Comparison of ENCODE assay signal across 9 cellular contexts in genomic region chr5:95924720-95925119, GRCh38. TPM values are rescaled to one million over a fixed set of nuclear protein-coding genes. Genes with fewer than 3 reads are reported as not detected.
DNase-seq lines count a peak whose midpoint lies in the region; ATAC-seq and TF ChIP-seq lines count a peak whose summit lies in the region.
"Had no signal": no experiment of that assay in that cellular context is flagged by ENCODE, and none has a peak within 500 bp of the region (broad histone marks: within the 10 kb centered on the region; RNA-seq: fewer than 3 reads in every experiment).

No MANE protein-coding gene starts in this region.

- intact Hi-C loops in heart left ventricle (cut with DNase I) (no loop called here), dorsolateral prefrontal cortex (cut with DNase I) (no loop called here)

- H3K27me3 ChIP-seq in heart left ventricle, result no peaks in the 10 kb centered on the region
- no peaks in the 10 kb centered on the region for H3K27me3 ChIP-seq in dorsolateral prefrontal cortex
- no peaks in the 10 kb centered on the region for H3K27me3 ChIP-seq in mesendoderm (ENCODE audit: insufficient read depth, low read length, poor library complexity)

- H3K79me1 ChIP-seq in mesendoderm (ENCODE audit: low read length), result peaks cover 13% of the 10 kb centered on the region

- H3K9ac ChIP-seq in mesendoderm (ENCODE audit: low read length), result no peak overlapping the region

- H3K4me2 ChIP-seq in mesendoderm (ENCODE audit: low read length), result no peak overlapping the region

- no peak overlapping the region for H4K5ac ChIP-seq in mesendoderm (ENCODE audit: low read length)

- H3K36me3 ChIP-seq in heart left ventricle, result no peaks in the 10 kb centered on the region
- no peaks in the 10 kb centered on the region for H3K36me3 ChIP-seq in mesendoderm (ENCODE audit: control insufficient read depth, insufficient read depth, low read length)

- no peak overlapping the region for H2BK15ac ChIP-seq in mesendoderm (replicated peaks; ENCODE audit: low read depth)

- no peaks in the 10 kb centered on the region for H3K79me2 ChIP-seq in mesendoderm (ENCODE audit: control insufficient read depth, insufficient read depth, low read length)

- TF ChIP-seq POLR2A in heart left ventricle (IDR thresholded peaks at IDR 0.05), result no peak

- no peak overlapping the region for H3K56ac ChIP-seq in mesendoderm (ENCODE audit: low read length)

- no peak overlapping the region for H3K18ac ChIP-seq in mesendoderm (ENCODE audit: low read length)

- TF ChIP-seq CTCF in AG10803 (conservative IDR thresholded peaks at IDR 0.05; ENCODE audit: low read length), result no peak
- no peak for TF ChIP-seq CTCF in heart left ventricle (IDR thresholded peaks at IDR 0.05)
- TF ChIP-seq CTCF in dorsolateral prefrontal cortex (IDR thresholded peaks at IDR 0.05 in 54 of 56, conservative IDR thresholded peaks at IDR 0.05 in 2 of 56; ENCODE audit: low read depth in 1 of 56, partially characterized antibody in 56 of 56), result no peak

- WGBS in heart left ventricle, 4 donors, result 39 to 60% (median 50%) methylated on average over 3 of the region's 3 CpGs
- no CpG with 5 or more reads among the region's 3 CpGs for WGBS in mesendoderm (ENCODE audit: extremely low coverage, insufficient coverage, low lambda C conversion rate)

- no peak overlapping the region for H3K4me3 ChIP-seq in AG10803 (ENCODE audit: low read length)
- no peak overlapping the region for H3K4me3 ChIP-seq in heart left ventricle
- no peak overlapping the region for H3K4me3 ChIP-seq in dorsolateral prefrontal cortex
- H3K4me3 ChIP-seq in mesendoderm (ENCODE audit: low read length), result no peak overlapping the region

- H3K4me1 ChIP-seq in heart left ventricle (peaks cover 0 to 42% (median 2%) of the 10 kb centered on the region in 12 donors), mesendoderm (ENCODE audit: control insufficient read depth, low read depth, low read length) (no peaks in the 10 kb centered on the region)

- DNase-seq in AG10803 (ENCODE audit: low read depth) (peak; percentile 33), NCI-H774 (lab: John Stamatoyannopoulos, UW) (peak; percentile 29), heart left ventricle (no peak), NCI-H2227 treated with DMSO at 0.1 percent for 48 hours (lab: John Stamatoyannopoulos, UW) (no peak), dorsolateral prefrontal cortex (no peak), KG1 (lab: John Stamatoyannopoulos, UW) (no peak), mesendoderm (no peak)
- DNase-seq: T-helper 2 cell had no signal

- H2AK5ac ChIP-seq in mesendoderm (ENCODE audit: low read length), result no peak overlapping the region

- H4K8ac ChIP-seq in mesendoderm (ENCODE audit: low read depth, low read length), result no peak overlapping the region

- no peak overlapping the region for H2BK120ac ChIP-seq in mesendoderm (ENCODE audit: low read depth, low read length)

- H3K23ac ChIP-seq in mesendoderm (ENCODE audit: low read length), result no peak overlapping the region

- H3K9me3 ChIP-seq in heart left ventricle, result no peaks in the 10 kb centered on the region

- H3K4ac ChIP-seq in mesendoderm (ENCODE audit: low read depth, low read length), result no peak overlapping the region

- no peak overlapping the region for H2BK5ac ChIP-seq in mesendoderm (ENCODE audit: low read length)

- ATAC-seq in GM21515 (IDR thresholded peaks at IDR 0.05; ENCODE audit: unreplicated experiment) (peak; percentile 24), heart left ventricle (peak in 3 of 4 donors; percentile 49 to 62 (median 56))

- H3K27ac ChIP-seq in heart left ventricle (no peak overlapping the region), dorsolateral prefrontal cortex (peak overlapping the region in 24 of 59 donors; percentile 0 to 63 (median 25)), mesendoderm (ENCODE audit: low read depth, low read length) (no peak overlapping the region)

RNA-seq across cellular contexts. Expression of gene ELL2, which starts 36.9 kb away (rescaled TPM):
- total RNA-seq in heart left ventricle, result 10 to 100 TPM; 15.4 to 74.5 (median 31.1) TPM
- 10 to 100 TPM in 1 of 2 donors, 1 to 10 TPM in 1; 6.7 to 68.2 TPM for polyA plus RNA-seq in heart left ventricle
- 100 to 1,000 TPM in 33 of 120 experiments, 10 to 100 TPM in 87; 53.4 to 211 (median 88.7) TPM for total RNA-seq in dorsolateral prefrontal cortex
- 43.9 TPM for polyA plus RNA-seq in mesendoderm (2013, experiment 1 of 2)
- 43.6 TPM for polyA plus RNA-seq in mesendoderm (2013, experiment 2 of 2)

Comparison
In these comparisons a context has a peak if more than half of its experiments do, and no peak if none do; other contexts are left out.
1. DNase-seq: peak in AG10803 (single experiment) and NCI-H774 (single experiment); none in heart left ventricle (0 of 5), NCI-H2227 treated with DMSO at 0.1 percent for 48 hours (single experiment), dorsolateral prefrontal cortex (0 of 10), KG1 (single experiment) and mesendoderm (single experiment).